Comparison of ENCODE assay signal across 12 cellular contexts in genomic region chr3:112459750-112460149, GRCh38. TPM values are rescaled to one million over a fixed set of nuclear protein-coding genes. Genes with fewer than 3 reads are reported as not detected.
DNase-seq lines count a peak whose midpoint lies in the region; ATAC-seq, FAIRE-seq and TF ChIP-seq lines count a peak whose summit lies in the region.
"Had no signal": no experiment of that assay in that cellular context is flagged by ENCODE, and none has a peak within 500 bp of the region (broad histone marks: within the 10 kb centered on the region; RNA-seq: fewer than 3 reads in every experiment).

No MANE protein-coding gene starts in this region.

- peaks cover 0 to 8% (median 2%) of the 10 kb centered on the region in 7 donors for H3K9me3 Mint-ChIP-seq in naive B cell

- H3K36me3 Mint-ChIP-seq in naive B cell, result peaks cover 26 to 38% of the 10 kb centered on the region in 2 donors

- H3K4me3 Mint-ChIP-seq in naive B cell, result peak overlapping the region; percentile 77 to 95 (median 89)

- no peaks in the 10 kb centered on the region for H3K4me1 ChIP-seq in A673 (ENCODE audit: insufficient read depth, low read length, poor library complexity, severe bottlenecking)

- H3K27ac Mint-ChIP-seq in naive B cell, result peak overlapping the region; percentile 85 to 98 (median 92)

- H3K36me3 ChIP-seq in A673 (ENCODE audit: insufficient read depth, low read length, poor library complexity, severe bottlenecking), result no peaks in the 10 kb centered on the region
- H3K36me3 ChIP-seq: tibial nerve had no signal

- H3K27me3 ChIP-seq in A673 (replicated peaks; ENCODE audit: insufficient read depth, low read depth, low read length, poor library complexity), result no peaks in the 10 kb centered on the region
- H3K27me3 ChIP-seq: tibial nerve had no signal

- H3K9me3 ChIP-seq in A673 (ENCODE audit: low read depth, low read length, poor library complexity, severe bottlenecking), result no peaks in the 10 kb centered on the region

- BruUV-seq in A673 (replicated peaks; lab: Mats Ljungman, UMichigan), result no TSS peak

- no peaks in the 10 kb centered on the region for H3K27me3 Mint-ChIP-seq in naive B cell

- no peak overlapping the region for H3K27ac ChIP-seq in A673 (ENCODE audit: low read depth, low read length, poor library complexity, severe bottlenecking)
- H3K27ac ChIP-seq: tibial nerve had no signal

- intact Hi-C loops in A673 (cut with micrococcal nuclease; ENCODE audit: unreplicated experiment), result no loop called here

- DNase-seq in naive B cell (no peak), GM19239 (ENCODE audit: insufficient read length, low spot score) (no peak), HuH-7.5 (ENCODE audit: low spot score) (no peak), A673 (ENCODE audit: low spot score) (no peak)
- no peak for DNase-seq in activated CD4-positive, CD25-positive, alpha-beta regulatory T cell treated with anti-CD3 and anti-CD28 coated beads, Interleukin-2, amount 50 U/mL, for 72 hours
- DNase-seq: SHP77 treated with DMSO at 0.1 percent for 48 hours had no signal

- TF ChIP-seq CTCF in A673 (conservative IDR thresholded peaks at IDR 0.05; ENCODE audit: low read depth, low read length), result no peak

- ATAC-seq in GM18519 (IDR thresholded peaks at IDR 0.05; ENCODE audit: low FRiP score, unreplicated experiment), result peak; percentile 30
- peak; percentile 40 for ATAC-seq in GM21526 (IDR thresholded peaks at IDR 0.05; ENCODE audit: low FRiP score, unreplicated experiment)
- peak; percentile 35 for ATAC-seq in HG03571 (IDR thresholded peaks at IDR 0.05; ENCODE audit: unreplicated experiment)
- ATAC-seq in naive B cell (ENCODE audit: low read depth in 2 of 2), result peak; percentile 11 to 32

- peaks cover 63 to 94% (median 65%) of the 10 kb centered on the region in 3 donors for H3K4me1 Mint-ChIP-seq in naive B cell

- CTCF ChIA-PET in A673 (lab: Charles Lee), result no interaction called here

- POLR2A ChIA-PET in A673 (lab: Charles Lee; ENCODE audit: low non-redundant PET), result no interaction called here

- no peak for FAIRE-seq in GM19239 (lab: Jason Lieb, UNC)

- H3K4me3 ChIP-seq in A673 (ENCODE audit: low read depth, low read length, poor library complexity, severe bottlenecking), result no peak overlapping the region
- H3K4me3 ChIP-seq: tibial nerve had no signal

RNA-seq across cellular contexts. Expression of gene BTLA, which starts 39.5 kb away (rescaled TPM):
- 100 to 1,000 TPM; 109 to 194 (median 148) TPM for polyA plus RNA-seq in naive B cell (ENCODE audit: low read depth in 6 of 6)
- not detected in 2 replicates for total RNA-seq in A673 (2021)
- total RNA-seq: Daoy, HT-29 had no signal
